In the genomic region with DNA sequence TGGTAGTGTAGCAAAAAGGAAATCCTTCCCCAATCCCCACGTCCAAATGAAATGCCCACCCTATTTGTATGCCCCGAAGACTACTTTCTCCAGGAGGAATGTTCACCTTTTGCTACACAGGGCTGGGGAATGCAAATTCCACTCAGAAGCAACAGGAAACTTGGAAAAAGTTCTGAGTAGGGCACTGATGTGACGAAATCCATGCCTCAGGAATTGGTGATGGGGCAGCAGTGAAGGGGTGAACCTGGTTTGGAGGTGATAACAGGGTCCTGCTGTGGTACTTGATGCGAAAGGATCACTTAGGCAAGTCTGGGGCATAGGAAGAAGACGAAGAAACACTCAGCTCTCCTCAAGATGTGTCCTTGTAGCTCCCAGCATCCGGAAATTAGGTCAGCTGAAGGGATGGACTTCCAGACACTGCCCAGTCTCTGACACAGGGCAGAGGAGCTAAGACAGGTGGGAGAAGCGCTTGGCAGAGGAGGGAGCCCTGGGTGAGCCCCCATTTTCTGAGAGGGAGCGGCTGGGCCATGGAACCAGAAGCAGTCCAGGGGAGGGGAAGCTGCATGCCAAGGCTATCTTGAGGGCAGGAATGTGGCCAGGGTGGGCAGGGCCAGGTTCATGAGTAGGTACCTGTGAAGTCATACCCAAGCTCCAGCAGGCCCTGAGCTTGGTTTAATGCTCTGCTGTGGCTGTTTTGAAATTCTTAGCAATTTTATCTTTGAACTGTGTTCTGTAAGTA, we compare ENCODE assay signal across 17 cellular contexts.
"Had no signal": no experiment of that assay in that cellular context is flagged by ENCODE, and none has a peak within 500 bp of the region (broad histone marks: within the 10 kb centered on the region; RNA-seq: fewer than 3 reads in every experiment).

No MANE protein-coding gene starts in this region.

- H3K9ac ChIP-seq: parathyroid adenoma had no signal

- H3K27me3 ChIP-seq: brain microvascular endothelial cell, esophagus muscularis mucosa, gastroesophageal sphincter, neutrophil, SJCRH30 had no signal

- ATAC-seq: gastroesophageal sphincter; heart right ventricle; naive thymus-derived CD4-positive, alpha-beta T cell had no signal

- DNase-seq: activated CD4-positive, alpha-beta T cell treated with anti-CD3 and anti-CD28 coated beads, Interleukin-2, amount 50 U/mL, for 48 hours; activated effector memory CD4-positive, alpha-beta T cell treated with anti-CD3 and anti-CD28 coated beads, Interleukin-2, amount 50 U/mL, for 16 hours; activated naive CD4-positive, alpha-beta T cell treated with anti-CD3 and anti-CD28 coated beads, Interleukin-2, amount 50 U/mL, for 16 hours; activated T-cell treated with anti-CD3 and anti-CD28 coated beads, Interleukin-2, amount 50 U/mL, for 48 hours; aorta; brain microvascular endothelial cell; cortex of kidney; effector CD4-positive, alpha-beta T cell; heart right ventricle; naive thymus-derived CD4-positive, alpha-beta T cell; stimulated activated naive CD4-positive, alpha-beta T cell treated with Interleukin-2 at 50 U/mL for 16 hours had no signal

- FAIRE-seq: endothelial cell of umbilical vein had no signal

- H3K79me2 ChIP-seq: parathyroid adenoma had no signal

- H3K27ac ChIP-seq: brain microvascular endothelial cell, esophagus muscularis mucosa, gastroesophageal sphincter, heart right ventricle, neutrophil, parathyroid adenoma, SJCRH30 had no signal

- H2AFZ ChIP-seq: parathyroid adenoma had no signal

- H3K36me3 ChIP-seq: brain microvascular endothelial cell, esophagus muscularis mucosa, gastroesophageal sphincter, heart right ventricle, neutrophil, SJCRH30 had no signal

- H3K4me1 ChIP-seq: gastroesophageal sphincter, heart right ventricle, parathyroid adenoma had no signal

- H3K4me3 ChIP-seq: esophagus muscularis mucosa, gastroesophageal sphincter, heart right ventricle, SJCRH30 had no signal

- H3K9me3 ChIP-seq: esophagus muscularis mucosa, gastroesophageal sphincter, heart right ventricle, neutrophil, SJCRH30 had no signal
